In the genomic region with DNA sequence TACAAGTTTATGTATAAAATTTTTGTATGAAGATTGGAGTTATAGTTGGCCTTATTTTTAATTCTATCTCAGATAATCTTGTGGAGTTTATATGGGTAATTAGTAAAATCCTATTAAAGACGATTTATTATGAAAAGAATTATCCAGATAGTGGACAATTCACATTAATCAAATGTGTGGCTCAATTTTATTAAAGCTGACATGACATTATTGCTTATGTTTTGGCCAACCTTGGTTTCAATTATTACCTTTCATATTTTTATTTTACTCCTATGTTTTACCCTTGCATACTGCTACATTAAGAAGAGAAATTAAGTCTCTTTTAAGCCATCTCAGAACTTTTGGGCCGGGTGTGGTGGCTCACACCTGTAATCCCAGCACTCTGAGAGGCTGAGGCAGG, we compare ENCODE assay signal across 1 cellular context.
TF ChIP-seq lines count a peak whose summit lies in the region.

No MANE protein-coding gene starts in this region.

TF ChIP-seq in HepG2, 621 proteins besides CTCF, POLR2A, EP300 and RAD21 (continued from another document):
- TF ChIP-seq, protein P1, sequence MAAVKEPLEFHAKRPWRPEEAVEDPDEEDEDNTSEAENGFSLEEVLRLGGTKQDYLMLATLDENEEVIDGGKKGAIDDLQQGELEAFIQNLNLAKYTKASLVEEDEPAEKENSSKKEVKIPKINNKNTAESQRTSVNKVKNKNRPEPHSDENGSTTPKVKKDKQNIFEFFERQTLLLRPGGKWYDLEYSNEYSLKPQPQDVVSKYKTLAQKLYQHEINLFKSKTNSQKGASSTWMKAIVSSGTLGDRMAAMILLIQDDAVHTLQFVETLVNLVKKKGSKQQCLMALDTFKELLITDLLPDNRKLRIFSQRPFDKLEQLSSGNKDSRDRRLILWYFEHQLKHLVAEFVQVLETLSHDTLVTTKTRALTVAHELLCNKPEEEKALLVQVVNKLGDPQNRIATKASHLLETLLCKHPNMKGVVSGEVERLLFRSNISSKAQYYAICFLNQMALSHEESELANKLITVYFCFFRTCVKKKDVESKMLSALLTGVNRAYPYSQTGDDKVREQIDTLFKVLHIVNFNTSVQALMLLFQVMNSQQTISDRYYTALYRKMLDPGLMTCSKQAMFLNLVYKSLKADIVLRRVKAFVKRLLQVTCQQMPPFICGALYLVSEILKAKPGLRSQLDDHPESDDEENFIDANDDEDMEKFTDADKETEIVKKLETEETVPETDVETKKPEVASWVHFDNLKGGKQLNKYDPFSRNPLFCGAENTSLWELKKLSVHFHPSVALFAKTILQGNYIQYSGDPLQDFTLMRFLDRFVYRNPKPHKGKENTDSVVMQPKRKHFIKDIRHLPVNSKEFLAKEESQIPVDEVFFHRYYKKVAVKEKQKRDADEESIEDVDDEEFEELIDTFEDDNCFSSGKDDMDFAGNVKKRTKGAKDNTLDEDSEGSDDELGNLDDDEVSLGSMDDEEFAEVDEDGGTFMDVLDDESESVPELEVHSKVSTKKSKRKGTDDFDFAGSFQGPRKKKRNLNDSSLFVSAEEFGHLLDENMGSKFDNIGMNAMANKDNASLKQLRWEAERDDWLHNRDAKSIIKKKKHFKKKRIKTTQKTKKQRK (IDR thresholded peaks at IDR 0.05; ENCODE audit: low read length), result no peak
- no peak for TF ChIP-seq ZNF547 (CRISPR knock-in tag; IDR thresholded peaks at IDR 0.05)
- TF ChIP-seq, protein P2, sequence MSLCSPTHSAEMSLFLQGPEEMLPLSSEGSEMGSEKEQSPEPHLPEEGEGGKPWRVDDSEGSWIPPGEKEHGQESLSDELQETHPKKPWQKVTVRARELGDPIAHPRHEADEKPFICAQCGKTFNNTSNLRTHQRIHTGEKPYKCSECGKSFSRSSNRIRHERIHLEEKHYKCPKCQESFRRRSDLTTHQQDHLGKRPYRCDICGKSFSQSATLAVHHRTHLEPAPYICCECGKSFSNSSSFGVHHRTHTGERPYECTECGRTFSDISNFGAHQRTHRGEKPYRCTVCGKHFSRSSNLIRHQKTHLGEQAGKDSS (CRISPR knock-in tag; IDR thresholded peaks at IDR 0.05; ENCODE audit: borderline replicate concordance, low read depth), result no peak
- TF ChIP-seq MAFK (conservative IDR thresholded peaks at IDR 0.05 in 1 of 2, IDR thresholded peaks at IDR 0.05 in 1 of 2; ENCODE audit: low read length in 2 of 2), result peak; percentile 79 to 91
- TF ChIP-seq ZNF446 (CRISPR knock-in tag; IDR thresholded peaks at IDR 0.05), result no peak
- no peak for TF ChIP-seq AHDC1 (CRISPR knock-in tag; IDR thresholded peaks at IDR 0.05; ENCODE audit: borderline replicate concordance)
- TF ChIP-seq MAFF (IDR thresholded peaks at IDR 0.05; ENCODE audit: low read depth, low read length), result peak; percentile 87
- TF ChIP-seq ZNF317 (CRISPR knock-in tag; IDR thresholded peaks at IDR 0.05), result no peak
- no peak for TF ChIP-seq ZNF672 (CRISPR knock-in tag; IDR thresholded peaks at IDR 0.05)
- no peak for TF ChIP-seq MAF1 (CRISPR knock-in tag; IDR thresholded peaks at IDR 0.05; ENCODE audit: borderline replicate concordance)
